Comparison of ENCODE assay signal across 1 cellular context in genomic region chr17:72972263-72972951, GRCh38.
TF ChIP-seq lines count a peak whose summit lies in the region.

No MANE protein-coding gene starts in this region.

TF ChIP-seq in HepG2, 621 proteins besides CTCF, POLR2A, EP300 and RAD21 (continued from another document):
- TF ChIP-seq ZSCAN5A (CRISPR knock-in tag; IDR thresholded peaks at IDR 0.05; ENCODE audit: borderline replicate concordance) = peak; percentile 53; the same call in 1 of the 2 replicates
- no peak; the same call in 1 of the 2 replicates for TF ChIP-seq FOXK1 (CRISPR knock-in tag; IDR thresholded peaks at IDR 0.05; ENCODE audit: borderline replicate concordance, low read depth)
- no peak for TF ChIP-seq PBX3 (CRISPR knock-in tag; IDR thresholded peaks at IDR 0.05; ENCODE audit: borderline replicate concordance)
- no peak for TF ChIP-seq KDM4B (CRISPR knock-in tag; IDR thresholded peaks at IDR 0.05)
- 0 out of 2 replicates have a peak, but pooled peaks have one; percentile 61 for TF ChIP-seq REPIN1 (CRISPR knock-in tag; IDR thresholded peaks at IDR 0.05; ENCODE audit: borderline replicate concordance, low read depth)
- TF ChIP-seq ZNF598 (CRISPR knock-in tag; IDR thresholded peaks at IDR 0.05; ENCODE audit: borderline replicate concordance) = no peak
- TF ChIP-seq ZNF609 (CRISPR knock-in tag; IDR thresholded peaks at IDR 0.05; ENCODE audit: borderline replicate concordance) = peak; percentile 100
- peak; percentile 65; the same call in 1 of the 2 replicates for TF ChIP-seq ZNF292 (CRISPR knock-in tag; IDR thresholded peaks at IDR 0.05; ENCODE audit: borderline replicate concordance, low read depth)
- TF ChIP-seq ZNF597 (CRISPR knock-in tag; IDR thresholded peaks at IDR 0.05) = no peak
- peak; percentile 99 for TF ChIP-seq HMG20B (CRISPR knock-in tag; conservative IDR thresholded peaks at IDR 0.05)
- TF ChIP-seq ZNF260 (CRISPR knock-in tag; IDR thresholded peaks at IDR 0.05; ENCODE audit: borderline replicate concordance, low read depth) = no peak
- no peak for TF ChIP-seq RBM39 (IDR thresholded peaks at IDR 0.05; ENCODE audit: low read depth, low read length, poor library complexity, severe bottlenecking)
- TF ChIP-seq GABPA (IDR thresholded peaks at IDR 0.05; ENCODE audit: low read depth, low read length) = no peak
- TF ChIP-seq GABPA (CRISPR knock-in tag; IDR thresholded peaks at IDR 0.05; ENCODE audit: low read depth) = no peak
- TF ChIP-seq ZFX (CRISPR knock-in tag; IDR thresholded peaks at IDR 0.05; ENCODE audit: low read depth) = peak; percentile 50
- no peak for TF ChIP-seq SAP130 (CRISPR knock-in tag; IDR thresholded peaks at IDR 0.05; ENCODE audit: low read depth)
- no peak for TF ChIP-seq SMARCC2 (IDR thresholded peaks at IDR 0.05)
- TF ChIP-seq ZNF484 (CRISPR knock-in tag; IDR thresholded peaks at IDR 0.05; ENCODE audit: borderline replicate concordance, low read depth) = no peak
- peak; percentile 90; the same call in 1 of the 2 replicates for TF ChIP-seq CBFB (CRISPR knock-in tag; IDR thresholded peaks at IDR 0.05)
- no peak for TF ChIP-seq YEATS2 (CRISPR knock-in tag; IDR thresholded peaks at IDR 0.05; ENCODE audit: borderline replicate concordance)
- no peak for TF ChIP-seq ZNF570 (CRISPR knock-in tag; IDR thresholded peaks at IDR 0.05; ENCODE audit: borderline replicate concordance)
- TF ChIP-seq ZNF512B (CRISPR knock-in tag; IDR thresholded peaks at IDR 0.05; ENCODE audit: borderline replicate concordance) = 0 out of 2 replicates have a peak, but pooled peaks have one; percentile 64
- peak; percentile 96 for TF ChIP-seq NR2F2 (IDR thresholded peaks at IDR 0.05; ENCODE audit: borderline replicate concordance, low read depth)
- TF ChIP-seq KLF6 (CRISPR knock-in tag; IDR thresholded peaks at IDR 0.05) = peak; percentile 80
- no peak for TF ChIP-seq ZNF235 (CRISPR knock-in tag; IDR thresholded peaks at IDR 0.05; ENCODE audit: borderline replicate concordance)
- no peak for TF ChIP-seq MYC (CRISPR knock-in tag; IDR thresholded peaks at IDR 0.05; ENCODE audit: borderline replicate concordance)
- peak; percentile 91 for TF ChIP-seq NKX3-1 (CRISPR knock-in tag; IDR thresholded peaks at IDR 0.05)
- peak; percentile 63 for TF ChIP-seq SKI (IDR thresholded peaks at IDR 0.05; ENCODE audit: partially characterized antibody)
- no peak for TF ChIP-seq ZNF563 (CRISPR knock-in tag; IDR thresholded peaks at IDR 0.05)
- no peak for TF ChIP-seq ZNF841 (CRISPR knock-in tag; IDR thresholded peaks at IDR 0.05; ENCODE audit: borderline replicate concordance)
- peak; percentile 35; the same call in 1 of the 2 replicates for TF ChIP-seq ARID4A (CRISPR knock-in tag; IDR thresholded peaks at IDR 0.05; ENCODE audit: borderline replicate concordance)
- no peak for TF ChIP-seq CHCHD3 (CRISPR knock-in tag; IDR thresholded peaks at IDR 0.05)
- TF ChIP-seq MLXIP (CRISPR knock-in tag; IDR thresholded peaks at IDR 0.05; ENCODE audit: borderline replicate concordance) = no peak
